Comparison of ENCODE assay signal across 8 cellular contexts in genomic region chr11:45662665-45663485, GRCh38. TPM values are rescaled to one million over a fixed set of nuclear protein-coding genes. Genes with fewer than 3 reads are reported as not detected.
DNase-seq lines count a peak whose midpoint lies in the region; ATAC-seq and TF ChIP-seq lines count a peak whose summit lies in the region.

No MANE protein-coding gene starts in this region.

- no peaks in the 10 kb centered on the region for H3K9me2 ChIP-seq in Karpas-422 (replicated peaks; ENCODE audit: insufficient read depth, low read length)

- peaks cover 56% of the 10 kb centered on the region for H3K4me1 Mint-ChIP-seq in neural progenitor cell

- no peaks in the 10 kb centered on the region for H3K36me3 Mint-ChIP-seq in neural progenitor cell

- WGBS in mammary epithelial cell (ENCODE audit: low coverage, missing lambda C conversion rate): 56% methylated on average over 6 of the region's 14 CpGs

- no peaks in the 10 kb centered on the region for H3K9me3 ChIP-seq in Karpas-422 (ENCODE audit: low read length)
- no peaks in the 10 kb centered on the region for H3K9me3 ChIP-seq in mammary epithelial cell (replicated peaks; ENCODE audit: insufficient read depth, low read length)
- H3K9me3 ChIP-seq in neural progenitor cell (ENCODE audit: low read depth): no peaks in the 10 kb centered on the region

- H2AFZ ChIP-seq in Karpas-422 (ENCODE audit: low read length): no peak overlapping the region
- no peak overlapping the region for H2AFZ ChIP-seq in mammary epithelial cell (ENCODE audit: low read depth, low read length)
- H2AFZ ChIP-seq in neural progenitor cell (replicated peaks): no peak overlapping the region

- H3K27ac ChIP-seq in Karpas-422 (ENCODE audit: low read length) (no peak overlapping the region), mammary epithelial cell (ENCODE audit: insufficient read depth, low read depth, low read length) (no peak overlapping the region), neural progenitor cell (no peak overlapping the region)

- H3K27ac Mint-ChIP-seq in neural progenitor cell: peak overlapping the region; percentile 71

- intact Hi-C loops in mammary epithelial cell (cut with micrococcal nuclease): no loop called here

- DNase-seq in DMS79 treated with DMSO at 0.1 percent for 48 hours (lab: John Stamatoyannopoulos, UW) (peak; percentile 31), Karpas-422 (peak; percentile 51), mammary epithelial cell (peak; percentile 15), neural progenitor cell (ENCODE audit: low spot score) (peak; percentile 56), cortex of kidney (lab: John Stamatoyannopoulos, UW) (no peak), KG1 (lab: John Stamatoyannopoulos, UW) (no peak), NCI-H187 (lab: John Stamatoyannopoulos, UW) (no peak)

- no peak for TF ChIP-seq CTCF in mammary epithelial cell (conservative IDR thresholded peaks at IDR 0.05 in 1 of 2, IDR thresholded peaks at IDR 0.05 in 1 of 2; ENCODE audit: extremely low read depth in 1 of 2, insufficient read depth in 1 of 2, low read depth in 1 of 2, low read length in 2 of 2)
- no peak for TF ChIP-seq CTCF in neural progenitor cell (IDR thresholded peaks at IDR 0.05)

- dilution Hi-C loops in mammary epithelial cell (cut with HindIII; ENCODE audit: low sequenced_read_pairs): loop anchor here (10.0 kb wide), 1 partner anchor 62 kb away; no protein-coding TSS in a partner anchor

- CTCF ChIA-PET in mammary epithelial cell (lab: Charles Lee; ENCODE audit: low non-redundant PET): no interaction called here

- no peak overlapping the region for H3K9ac ChIP-seq in Karpas-422 (ENCODE audit: low read length)
- H3K9ac ChIP-seq in mammary epithelial cell (ENCODE audit: insufficient read depth, low read length): no peak overlapping the region
- H3K9ac ChIP-seq in neural progenitor cell: no peak overlapping the region

- H3K4me3 Mint-ChIP-seq in neural progenitor cell: peak overlapping the region; percentile 82

- no peak overlapping the region for H3K4me2 ChIP-seq in Karpas-422 (ENCODE audit: low read depth, low read length, poor library complexity, severe bottlenecking)
- H3K4me2 ChIP-seq in mammary epithelial cell (ENCODE audit: insufficient read depth, low read depth, low read length): no peak overlapping the region
- H3K4me2 ChIP-seq in neural progenitor cell: no peak overlapping the region

- H3F3A ChIP-seq in neural progenitor cell (ENCODE audit: low read depth): peaks cover 26% of the 10 kb centered on the region

- ATAC-seq in HG03469 (IDR thresholded peaks at IDR 0.05; ENCODE audit: unreplicated experiment): no peak

- H3K27me3 ChIP-seq in Karpas-422 (ENCODE audit: low read length) (no peaks in the 10 kb centered on the region), mammary epithelial cell (ENCODE audit: insufficient read depth, low read length) (peaks cover 13% of the 10 kb centered on the region), neural progenitor cell (peaks cover 71% of the 10 kb centered on the region)

- in situ Hi-C loops in mammary epithelial cell (cut with MboI; ENCODE audit: low sequenced_read_pairs in 2 of 2): no loop called here

- peaks cover 30% of the 10 kb centered on the region for H3K27me3 Mint-ChIP-seq in neural progenitor cell (ENCODE audit: insufficient read depth, low read depth)

- H3K36me3 ChIP-seq in Karpas-422 (ENCODE audit: insufficient read depth, low read length): no peaks in the 10 kb centered on the region
- no peaks in the 10 kb centered on the region for H3K36me3 ChIP-seq in mammary epithelial cell (ENCODE audit: insufficient read depth, low read length)
- H3K36me3 ChIP-seq in neural progenitor cell: no peaks in the 10 kb centered on the region

- H3K4me3 ChIP-seq in Karpas-422 (ENCODE audit: low read length) (no peak overlapping the region), mammary epithelial cell (replicated peaks in 1 of 3; ENCODE audit: insufficient read depth in 1 of 3, low read depth in 2 of 3, low read length in 3 of 3) (no peak overlapping the region), neural progenitor cell (no peak overlapping the region)

- H3K9me3 Mint-ChIP-seq in neural progenitor cell: no peaks in the 10 kb centered on the region

- H3K79me2 ChIP-seq in Karpas-422 (ENCODE audit: low read length) (no peaks in the 10 kb centered on the region), mammary epithelial cell (ENCODE audit: insufficient read depth, low read length) (no peaks in the 10 kb centered on the region), neural progenitor cell (ENCODE audit: low read depth) (no peaks in the 10 kb centered on the region)

- no TSS peak for BruUV-seq in mammary epithelial cell (replicated peaks; lab: Mats Ljungman, UMichigan)

- H4K20me1 ChIP-seq in Karpas-422 (ENCODE audit: insufficient read depth, low read depth, low read length) (no peaks in the 10 kb centered on the region), mammary epithelial cell (ENCODE audit: insufficient read depth, low read length) (no peaks in the 10 kb centered on the region), neural progenitor cell (ENCODE audit: low read depth) (peaks cover 21% of the 10 kb centered on the region)

- H3K4me1 ChIP-seq in Karpas-422 (ENCODE audit: low read length): no peaks in the 10 kb centered on the region
- H3K4me1 ChIP-seq in mammary epithelial cell (ENCODE audit: insufficient read depth, low read length): peaks cover 19% of the 10 kb centered on the region
- peaks cover 48% of the 10 kb centered on the region for H3K4me1 ChIP-seq in neural progenitor cell

RNA-seq across cellular contexts. Expression of gene CHST1, which starts 2.5 kb away (rescaled TPM):
- 0.25 TPM in 1 of 2 replicates, not detected in the other for total RNA-seq in Karpas-422 (2014; rRNA removed; shearing (Covaris generic); ENCODE audit: low replicate concordance)
- total RNA-seq in mammary epithelial cell: 1 to 10 TPM in 1 of 2 donors, under 1 TPM in 1; 0.33 to 1.2 TPM
- polyA plus RNA-seq in mammary epithelial cell: 0.02 TPM
- polyA minus RNA-seq in mammary epithelial cell: not detected
- 0.53 TPM in 1 of 2 replicates, not detected in the other for total RNA-seq in neural progenitor cell (ENCODE audit: low replicate concordance)

Comparison
In these comparisons a context has a peak if more than half of its experiments do, and no peak if none do; other contexts are left out.
1. DNase-seq: peak in DMS79 treated with DMSO at 0.1 percent for 48 hours (single experiment), Karpas-422 (single experiment), mammary epithelial cell (single experiment) and neural progenitor cell (single experiment); none in cortex of kidney (single experiment), KG1 (single experiment) and NCI-H187 (0 of 2).